ENCODE assay signal across 1 cellular context in genomic region chr1:167066333-167067122, GRCh38.
TF ChIP-seq lines count a peak whose summit lies in the region.

No MANE protein-coding gene starts in this region.

TF ChIP-seq in GM23338, 12 proteins besides CTCF, POLR2A, EP300 and RAD21 (continued from another document):
- TF ChIP-seq, protein P1, sequence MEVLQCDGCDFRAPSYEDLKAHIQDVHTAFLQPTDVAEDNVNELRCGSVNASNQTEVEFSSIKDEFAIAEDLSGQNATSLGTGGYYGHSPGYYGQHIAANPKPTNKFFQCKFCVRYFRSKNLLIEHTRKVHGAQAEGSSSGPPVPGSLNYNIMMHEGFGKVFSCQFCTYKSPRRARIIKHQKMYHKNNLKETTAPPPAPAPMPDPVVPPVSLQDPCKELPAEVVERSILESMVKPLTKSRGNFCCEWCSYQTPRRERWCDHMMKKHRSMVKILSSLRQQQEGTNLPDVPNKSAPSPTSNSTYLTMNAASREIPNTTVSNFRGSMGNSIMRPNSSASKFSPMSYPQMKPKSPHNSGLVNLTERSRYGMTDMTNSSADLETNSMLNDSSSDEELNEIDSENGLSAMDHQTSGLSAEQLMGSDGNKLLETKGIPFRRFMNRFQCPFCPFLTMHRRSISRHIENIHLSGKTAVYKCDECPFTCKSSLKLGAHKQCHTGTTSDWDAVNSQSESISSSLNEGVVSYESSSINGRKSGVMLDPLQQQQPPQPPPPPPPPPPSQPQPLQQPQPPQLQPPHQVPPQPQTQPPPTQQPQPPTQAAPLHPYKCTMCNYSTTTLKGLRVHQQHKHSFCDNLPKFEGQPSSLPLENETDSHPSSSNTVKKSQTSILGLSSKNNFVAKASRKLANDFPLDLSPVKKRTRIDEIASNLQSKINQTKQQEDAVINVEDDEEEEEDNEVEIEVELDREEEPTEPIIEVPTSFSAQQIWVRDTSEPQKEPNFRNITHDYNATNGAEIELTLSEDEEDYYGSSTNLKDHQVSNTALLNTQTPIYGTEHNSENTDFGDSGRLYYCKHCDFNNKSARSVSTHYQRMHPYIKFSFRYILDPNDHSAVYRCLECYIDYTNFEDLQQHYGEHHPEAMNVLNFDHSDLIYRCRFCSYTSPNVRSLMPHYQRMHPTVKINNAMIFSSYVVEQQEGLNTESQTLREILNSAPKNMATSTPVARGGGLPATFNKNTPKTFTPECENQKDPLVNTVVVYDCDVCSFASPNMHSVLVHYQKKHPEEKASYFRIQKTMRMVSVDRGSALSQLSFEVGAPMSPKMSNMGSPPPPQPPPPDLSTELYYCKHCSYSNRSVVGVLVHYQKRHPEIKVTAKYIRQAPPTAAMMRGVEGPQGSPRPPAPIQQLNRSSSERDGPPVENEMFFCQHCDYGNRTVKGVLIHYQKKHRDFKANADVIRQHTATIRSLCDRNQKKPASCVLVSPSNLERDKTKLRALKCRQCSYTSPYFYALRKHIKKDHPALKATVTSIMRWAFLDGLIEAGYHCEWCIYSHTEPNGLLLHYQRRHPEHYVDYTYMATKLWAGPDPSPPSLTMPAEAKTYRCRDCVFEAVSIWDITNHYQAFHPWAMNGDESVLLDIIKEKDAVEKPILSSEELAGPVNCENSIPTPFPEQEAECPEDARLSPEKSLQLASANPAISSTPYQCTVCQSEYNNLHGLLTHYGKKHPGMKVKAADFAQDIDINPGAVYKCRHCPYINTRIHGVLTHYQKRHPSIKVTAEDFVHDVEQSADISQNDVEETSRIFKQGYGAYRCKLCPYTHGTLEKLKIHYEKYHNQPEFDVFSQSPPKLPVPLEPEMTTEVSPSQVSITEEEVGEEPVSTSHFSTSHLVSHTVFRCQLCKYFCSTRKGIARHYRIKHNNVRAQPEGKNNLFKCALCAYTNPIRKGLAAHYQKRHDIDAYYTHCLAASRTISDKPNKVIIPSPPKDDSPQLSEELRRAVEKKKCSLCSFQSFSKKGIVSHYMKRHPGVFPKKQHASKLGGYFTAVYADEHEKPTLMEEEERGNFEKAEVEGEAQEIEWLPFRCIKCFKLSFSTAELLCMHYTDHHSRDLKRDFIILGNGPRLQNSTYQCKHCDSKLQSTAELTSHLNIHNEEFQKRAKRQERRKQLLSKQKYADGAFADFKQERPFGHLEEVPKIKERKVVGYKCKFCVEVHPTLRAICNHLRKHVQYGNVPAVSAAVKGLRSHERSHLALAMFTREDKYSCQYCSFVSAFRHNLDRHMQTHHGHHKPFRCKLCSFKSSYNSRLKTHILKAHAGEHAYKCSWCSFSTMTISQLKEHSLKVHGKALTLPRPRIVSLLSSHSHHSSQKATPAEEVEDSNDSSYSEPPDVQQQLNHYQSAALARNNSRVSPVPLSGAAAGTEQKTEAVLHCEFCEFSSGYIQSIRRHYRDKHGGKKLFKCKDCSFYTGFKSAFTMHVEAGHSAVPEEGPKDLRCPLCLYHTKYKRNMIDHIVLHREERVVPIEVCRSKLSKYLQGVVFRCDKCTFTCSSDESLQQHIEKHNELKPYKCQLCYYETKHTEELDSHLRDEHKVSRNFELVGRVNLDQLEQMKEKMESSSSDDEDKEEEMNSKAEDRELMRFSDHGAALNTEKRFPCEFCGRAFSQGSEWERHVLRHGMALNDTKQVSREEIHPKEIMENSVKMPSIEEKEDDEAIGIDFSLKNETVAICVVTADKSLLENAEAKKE (CRISPR knock-in tag; IDR thresholded peaks at IDR 0.05), result no peak
- TF ChIP-seq ETS1 (IDR thresholded peaks at IDR 0.05) (no peak), ZNF331 (CRISPR knock-in tag; IDR thresholded peaks at IDR 0.05; ENCODE audit: low read depth) (no peak), POLR2AphosphoS5 (IDR thresholded peaks at IDR 0.05; ENCODE audit: low read depth) (no peak), STAT1 (IDR thresholded peaks at IDR 0.05; ENCODE audit: unreplicated experiment) (no peak)
